Comparison of ENCODE assay signal across 2 cellular contexts in the genomic region with DNA sequence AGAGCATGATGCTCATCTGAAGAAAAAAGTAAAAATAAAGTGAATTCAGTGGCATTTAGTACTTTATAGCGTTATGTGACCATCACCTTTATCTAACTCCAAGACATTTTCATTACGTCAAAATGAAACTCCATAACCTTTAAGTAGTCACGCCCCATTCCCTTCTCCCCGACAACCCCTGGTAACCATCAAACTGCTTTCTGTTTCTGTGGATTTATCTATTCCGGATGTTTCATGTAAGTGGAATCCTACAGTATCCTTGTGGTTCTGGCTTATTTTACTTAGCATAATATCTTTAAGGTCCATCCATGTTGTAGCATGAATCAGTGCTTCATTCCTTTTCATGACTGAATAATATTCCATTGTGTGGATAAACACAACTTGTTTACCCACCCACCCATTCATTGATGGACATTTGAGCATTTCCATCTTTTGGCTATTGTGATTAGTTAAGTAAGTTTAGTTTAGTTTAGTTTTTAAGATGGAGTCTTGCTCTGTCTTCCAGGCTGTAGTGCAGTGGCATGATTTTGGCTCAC.
TF ChIP-seq lines count a peak whose summit lies in the region.

No MANE protein-coding gene starts in this region.

TF ChIP-seq in GM23338, 12 proteins besides CTCF, POLR2A, EP300 and RAD21 (continues in another document):
- TF ChIP-seq, protein P1, sequence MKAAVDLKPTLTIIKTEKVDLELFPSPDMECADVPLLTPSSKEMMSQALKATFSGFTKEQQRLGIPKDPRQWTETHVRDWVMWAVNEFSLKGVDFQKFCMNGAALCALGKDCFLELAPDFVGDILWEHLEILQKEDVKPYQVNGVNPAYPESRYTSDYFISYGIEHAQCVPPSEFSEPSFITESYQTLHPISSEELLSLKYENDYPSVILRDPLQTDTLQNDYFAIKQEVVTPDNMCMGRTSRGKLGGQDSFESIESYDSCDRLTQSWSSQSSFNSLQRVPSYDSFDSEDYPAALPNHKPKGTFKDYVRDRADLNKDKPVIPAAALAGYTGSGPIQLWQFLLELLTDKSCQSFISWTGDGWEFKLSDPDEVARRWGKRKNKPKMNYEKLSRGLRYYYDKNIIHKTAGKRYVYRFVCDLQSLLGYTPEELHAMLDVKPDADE (IDR thresholded peaks at IDR 0.05): no peak
- TF ChIP-seq STAT1 (IDR thresholded peaks at IDR 0.05; ENCODE audit: unreplicated experiment) (no peak), NANOG (IDR thresholded peaks at IDR 0.05; ENCODE audit: borderline replicate concordance) (no peak), EZH2phosphoT487 (IDR thresholded peaks at IDR 0.05; ENCODE audit: unreplicated experiment) (no peak), ZNF331 (CRISPR knock-in tag; IDR thresholded peaks at IDR 0.05; ENCODE audit: low read depth) (no peak), POLR2AphosphoS5 (IDR thresholded peaks at IDR 0.05; ENCODE audit: low read depth) (no peak), JUNB (IDR thresholded peaks at IDR 0.05; ENCODE audit: unreplicated experiment) (no peak), EZH2 (IDR thresholded peaks at IDR 0.05; ENCODE audit: low read depth, unreplicated experiment) (no peak), CREB1 (CRISPR knock-in tag; IDR thresholded peaks at IDR 0.05; ENCODE audit: low read depth) (no peak), ZNF114 (CRISPR knock-in tag; IDR thresholded peaks at IDR 0.05) (no peak)
- TF ChIP-seq, protein P2, sequence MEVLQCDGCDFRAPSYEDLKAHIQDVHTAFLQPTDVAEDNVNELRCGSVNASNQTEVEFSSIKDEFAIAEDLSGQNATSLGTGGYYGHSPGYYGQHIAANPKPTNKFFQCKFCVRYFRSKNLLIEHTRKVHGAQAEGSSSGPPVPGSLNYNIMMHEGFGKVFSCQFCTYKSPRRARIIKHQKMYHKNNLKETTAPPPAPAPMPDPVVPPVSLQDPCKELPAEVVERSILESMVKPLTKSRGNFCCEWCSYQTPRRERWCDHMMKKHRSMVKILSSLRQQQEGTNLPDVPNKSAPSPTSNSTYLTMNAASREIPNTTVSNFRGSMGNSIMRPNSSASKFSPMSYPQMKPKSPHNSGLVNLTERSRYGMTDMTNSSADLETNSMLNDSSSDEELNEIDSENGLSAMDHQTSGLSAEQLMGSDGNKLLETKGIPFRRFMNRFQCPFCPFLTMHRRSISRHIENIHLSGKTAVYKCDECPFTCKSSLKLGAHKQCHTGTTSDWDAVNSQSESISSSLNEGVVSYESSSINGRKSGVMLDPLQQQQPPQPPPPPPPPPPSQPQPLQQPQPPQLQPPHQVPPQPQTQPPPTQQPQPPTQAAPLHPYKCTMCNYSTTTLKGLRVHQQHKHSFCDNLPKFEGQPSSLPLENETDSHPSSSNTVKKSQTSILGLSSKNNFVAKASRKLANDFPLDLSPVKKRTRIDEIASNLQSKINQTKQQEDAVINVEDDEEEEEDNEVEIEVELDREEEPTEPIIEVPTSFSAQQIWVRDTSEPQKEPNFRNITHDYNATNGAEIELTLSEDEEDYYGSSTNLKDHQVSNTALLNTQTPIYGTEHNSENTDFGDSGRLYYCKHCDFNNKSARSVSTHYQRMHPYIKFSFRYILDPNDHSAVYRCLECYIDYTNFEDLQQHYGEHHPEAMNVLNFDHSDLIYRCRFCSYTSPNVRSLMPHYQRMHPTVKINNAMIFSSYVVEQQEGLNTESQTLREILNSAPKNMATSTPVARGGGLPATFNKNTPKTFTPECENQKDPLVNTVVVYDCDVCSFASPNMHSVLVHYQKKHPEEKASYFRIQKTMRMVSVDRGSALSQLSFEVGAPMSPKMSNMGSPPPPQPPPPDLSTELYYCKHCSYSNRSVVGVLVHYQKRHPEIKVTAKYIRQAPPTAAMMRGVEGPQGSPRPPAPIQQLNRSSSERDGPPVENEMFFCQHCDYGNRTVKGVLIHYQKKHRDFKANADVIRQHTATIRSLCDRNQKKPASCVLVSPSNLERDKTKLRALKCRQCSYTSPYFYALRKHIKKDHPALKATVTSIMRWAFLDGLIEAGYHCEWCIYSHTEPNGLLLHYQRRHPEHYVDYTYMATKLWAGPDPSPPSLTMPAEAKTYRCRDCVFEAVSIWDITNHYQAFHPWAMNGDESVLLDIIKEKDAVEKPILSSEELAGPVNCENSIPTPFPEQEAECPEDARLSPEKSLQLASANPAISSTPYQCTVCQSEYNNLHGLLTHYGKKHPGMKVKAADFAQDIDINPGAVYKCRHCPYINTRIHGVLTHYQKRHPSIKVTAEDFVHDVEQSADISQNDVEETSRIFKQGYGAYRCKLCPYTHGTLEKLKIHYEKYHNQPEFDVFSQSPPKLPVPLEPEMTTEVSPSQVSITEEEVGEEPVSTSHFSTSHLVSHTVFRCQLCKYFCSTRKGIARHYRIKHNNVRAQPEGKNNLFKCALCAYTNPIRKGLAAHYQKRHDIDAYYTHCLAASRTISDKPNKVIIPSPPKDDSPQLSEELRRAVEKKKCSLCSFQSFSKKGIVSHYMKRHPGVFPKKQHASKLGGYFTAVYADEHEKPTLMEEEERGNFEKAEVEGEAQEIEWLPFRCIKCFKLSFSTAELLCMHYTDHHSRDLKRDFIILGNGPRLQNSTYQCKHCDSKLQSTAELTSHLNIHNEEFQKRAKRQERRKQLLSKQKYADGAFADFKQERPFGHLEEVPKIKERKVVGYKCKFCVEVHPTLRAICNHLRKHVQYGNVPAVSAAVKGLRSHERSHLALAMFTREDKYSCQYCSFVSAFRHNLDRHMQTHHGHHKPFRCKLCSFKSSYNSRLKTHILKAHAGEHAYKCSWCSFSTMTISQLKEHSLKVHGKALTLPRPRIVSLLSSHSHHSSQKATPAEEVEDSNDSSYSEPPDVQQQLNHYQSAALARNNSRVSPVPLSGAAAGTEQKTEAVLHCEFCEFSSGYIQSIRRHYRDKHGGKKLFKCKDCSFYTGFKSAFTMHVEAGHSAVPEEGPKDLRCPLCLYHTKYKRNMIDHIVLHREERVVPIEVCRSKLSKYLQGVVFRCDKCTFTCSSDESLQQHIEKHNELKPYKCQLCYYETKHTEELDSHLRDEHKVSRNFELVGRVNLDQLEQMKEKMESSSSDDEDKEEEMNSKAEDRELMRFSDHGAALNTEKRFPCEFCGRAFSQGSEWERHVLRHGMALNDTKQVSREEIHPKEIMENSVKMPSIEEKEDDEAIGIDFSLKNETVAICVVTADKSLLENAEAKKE (CRISPR knock-in tag; IDR thresholded peaks at IDR 0.05): no peak

TF ChIP-seq in SK-N-SH, 30 proteins besides CTCF, POLR2A, EP300 and RAD21 (continued from another document):
- TF ChIP-seq FOXM1 (IDR thresholded peaks at IDR 0.05; ENCODE audit: low read depth) (no peak), RXRA (IDR thresholded peaks at IDR 0.05; ENCODE audit: borderline replicate concordance, low read depth) (no peak), FOXJ3 (CRISPR knock-in tag; IDR thresholded peaks at IDR 0.05) (no peak), RFX5 (IDR thresholded peaks at IDR 0.05; ENCODE audit: low read length) (no peak)
- TF ChIP-seq, protein P3, sequence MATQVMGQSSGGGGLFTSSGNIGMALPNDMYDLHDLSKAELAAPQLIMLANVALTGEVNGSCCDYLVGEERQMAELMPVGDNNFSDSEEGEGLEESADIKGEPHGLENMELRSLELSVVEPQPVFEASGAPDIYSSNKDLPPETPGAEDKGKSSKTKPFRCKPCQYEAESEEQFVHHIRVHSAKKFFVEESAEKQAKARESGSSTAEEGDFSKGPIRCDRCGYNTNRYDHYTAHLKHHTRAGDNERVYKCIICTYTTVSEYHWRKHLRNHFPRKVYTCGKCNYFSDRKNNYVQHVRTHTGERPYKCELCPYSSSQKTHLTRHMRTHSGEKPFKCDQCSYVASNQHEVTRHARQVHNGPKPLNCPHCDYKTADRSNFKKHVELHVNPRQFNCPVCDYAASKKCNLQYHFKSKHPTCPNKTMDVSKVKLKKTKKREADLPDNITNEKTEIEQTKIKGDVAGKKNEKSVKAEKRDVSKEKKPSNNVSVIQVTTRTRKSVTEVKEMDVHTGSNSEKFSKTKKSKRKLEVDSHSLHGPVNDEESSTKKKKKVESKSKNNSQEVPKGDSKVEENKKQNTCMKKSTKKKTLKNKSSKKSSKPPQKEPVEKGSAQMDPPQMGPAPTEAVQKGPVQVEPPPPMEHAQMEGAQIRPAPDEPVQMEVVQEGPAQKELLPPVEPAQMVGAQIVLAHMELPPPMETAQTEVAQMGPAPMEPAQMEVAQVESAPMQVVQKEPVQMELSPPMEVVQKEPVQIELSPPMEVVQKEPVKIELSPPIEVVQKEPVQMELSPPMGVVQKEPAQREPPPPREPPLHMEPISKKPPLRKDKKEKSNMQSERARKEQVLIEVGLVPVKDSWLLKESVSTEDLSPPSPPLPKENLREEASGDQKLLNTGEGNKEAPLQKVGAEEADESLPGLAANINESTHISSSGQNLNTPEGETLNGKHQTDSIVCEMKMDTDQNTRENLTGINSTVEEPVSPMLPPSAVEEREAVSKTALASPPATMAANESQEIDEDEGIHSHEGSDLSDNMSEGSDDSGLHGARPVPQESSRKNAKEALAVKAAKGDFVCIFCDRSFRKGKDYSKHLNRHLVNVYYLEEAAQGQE (IDR thresholded peaks at IDR 0.05; ENCODE audit: low read depth, low read length): no peak
